ENCODE assay signal across 8 cellular contexts in genomic region chr12:95942106-95942531, GRCh38. TPM values are rescaled to one million over a fixed set of nuclear protein-coding genes. Genes with fewer than 3 reads are reported as not detected.
DNase-seq lines count a peak whose midpoint lies in the region; ATAC-seq and TF ChIP-seq lines count a peak whose summit lies in the region.

No MANE protein-coding gene starts in this region.

- BruUV-seq in PC-9 (replicated peaks; lab: Mats Ljungman, UMichigan) = TSS peak; percentile 92

- intact Hi-C loops in PC-9 (cut with micrococcal nuclease; ENCODE audit: unreplicated experiment) = no loop called here

- H3K4me3 Mint-ChIP-seq in activated CD4-positive, alpha-beta T cell treated with anti-CD3 and anti-CD28 coated beads, Interleukin-2, amount 10 ng/mL, durations not matched to agents 7 days and 5 days = peak overlapping the region; percentile 94
- peak overlapping the region; percentile 85 for H3K4me3 Mint-ChIP-seq in osteocyte (ENCODE audit: unreplicated experiment)

- peak; percentile 8 for DNase-seq in activated CD4-positive, alpha-beta T cell treated with anti-CD3 and anti-CD28 coated beads, Interleukin-2, amount 10 ng/mL, durations not matched to agents 7 days and 5 days
- no peak for DNase-seq in activated CD4-positive, alpha-beta T cell treated with anti-CD3 and anti-CD28 coated beads, Interleukin-2, amount 50 U/mL, for 1 hour
- DNase-seq in PC-9 = no peak
- no peak for DNase-seq in epithelial cell of esophagus (ENCODE audit: low read depth)
- no peak for DNase-seq in osteocyte (ENCODE audit: extremely low spot score, unreplicated experiment)

- peaks cover 10% of the 10 kb centered on the region for H3K4me1 Mint-ChIP-seq in activated CD4-positive, alpha-beta T cell treated with anti-CD3 and anti-CD28 coated beads, Interleukin-2, amount 10 ng/mL, durations not matched to agents 7 days and 5 days
- peaks cover 5% of the 10 kb centered on the region for H3K4me1 Mint-ChIP-seq in osteocyte (ENCODE audit: unreplicated experiment)

- POLR2A ChIA-PET in activated CD4-positive, alpha-beta T cell treated with anti-CD3 and anti-CD28 coated beads, Interleukin-2, amount 10 ng/mL, durations not matched to agents 7 days and 5 days (lab: Charles Lee) = no interaction called here
- POLR2A ChIA-PET in PC-9 (lab: Charles Lee; ENCODE audit: unreplicated experiment) = interaction anchor here (0.7 kb wide), 1 partner anchor 9 kb away, joined by 3 read pairs; no protein-coding TSS in a partner anchor

- peak overlapping the region; percentile 91 for H3K27ac Mint-ChIP-seq in activated CD4-positive, alpha-beta T cell treated with anti-CD3 and anti-CD28 coated beads, Interleukin-2, amount 10 ng/mL, durations not matched to agents 7 days and 5 days
- no peak overlapping the region for H3K27ac Mint-ChIP-seq in osteocyte (ENCODE audit: unreplicated experiment)

- 0 out of 2 replicates have a peak, but pooled peaks cover 3% of the 10 kb centered on the region for H3K79me2 ChIP-seq in PC-9 (ENCODE audit: low read depth)

- peaks cover 10% of the 10 kb centered on the region for H3K27me3 Mint-ChIP-seq in activated CD4-positive, alpha-beta T cell treated with anti-CD3 and anti-CD28 coated beads, Interleukin-2, amount 10 ng/mL, durations not matched to agents 7 days and 5 days
- H3K27me3 Mint-ChIP-seq in osteocyte (ENCODE audit: unreplicated experiment) = peaks cover 50% of the 10 kb centered on the region

- no peaks in the 10 kb centered on the region for H3K36me3 ChIP-seq in PC-9 (ENCODE audit: low read depth)

- H3K9me3 ChIP-seq in PC-9 (ENCODE audit: insufficient read depth, low read depth) = no peaks in the 10 kb centered on the region

- peak overlapping the region; percentile 78 for H3K4me2 ChIP-seq in PC-9

- H3K9me3 Mint-ChIP-seq in activated CD4-positive, alpha-beta T cell treated with anti-CD3 and anti-CD28 coated beads, Interleukin-2, amount 10 ng/mL, durations not matched to agents 7 days and 5 days = no peaks in the 10 kb centered on the region
- no peaks in the 10 kb centered on the region for H3K9me3 Mint-ChIP-seq in osteocyte (ENCODE audit: unreplicated experiment)

- H3K4me3 ChIP-seq in PC-9 (peak overlapping the region; percentile 85), epithelial cell of esophagus (ENCODE audit: low read length) (peak overlapping the region; percentile 83)

- ATAC-seq in HG02763 (IDR thresholded peaks at IDR 0.05; ENCODE audit: unreplicated experiment) (no peak), HG02571 (IDR thresholded peaks at IDR 0.05; ENCODE audit: unreplicated experiment) (no peak), HG02852 (IDR thresholded peaks at IDR 0.05; ENCODE audit: unreplicated experiment) (no peak)

- CTCF ChIA-PET in activated CD4-positive, alpha-beta T cell treated with anti-CD3 and anti-CD28 coated beads, Interleukin-2, amount 10 ng/mL, durations not matched to agents 7 days and 5 days (lab: Charles Lee) = interaction anchor here (0.6 to 4.2 kb wide), 4 partner anchors 17 to 273 kb away, joined by 4 to 12 read pairs (median 4); no protein-coding TSS in a partner anchor
- CTCF ChIA-PET in PC-9 (lab: Charles Lee) = interaction anchor here (0.6 to 0.9 kb wide), 2 partner anchors 115 to 376 kb away, joined by 3 read pairs; no protein-coding TSS in a partner anchor

- peaks cover 5% of the 10 kb centered on the region; the same call in 1 of the 2 replicates for H3K4me1 ChIP-seq in PC-9 (replicated peaks; ENCODE audit: insufficient read depth)

- no peaks in the 10 kb centered on the region for H4K20me1 ChIP-seq in PC-9 (ENCODE audit: insufficient read depth)

- no peak for TF ChIP-seq CTCF in PC-9 (conservative IDR thresholded peaks at IDR 0.05)
- no peak for TF ChIP-seq CTCF in epithelial cell of esophagus (IDR thresholded peaks at IDR 0.05; ENCODE audit: insufficient read depth, low read depth, low read length, missing control alignments)
- TF ChIP-seq CTCF in osteocyte (IDR thresholded peaks at IDR 0.05) = no peak

- peak overlapping the region; percentile 52 for H3K27ac ChIP-seq in PC-9

- no peaks in the 10 kb centered on the region for H3K36me3 Mint-ChIP-seq in activated CD4-positive, alpha-beta T cell treated with anti-CD3 and anti-CD28 coated beads, Interleukin-2, amount 10 ng/mL, durations not matched to agents 7 days and 5 days (ENCODE audit: low read depth)
- no peaks in the 10 kb centered on the region for H3K36me3 Mint-ChIP-seq in osteocyte (ENCODE audit: unreplicated experiment)

- H3F3A ChIP-seq in PC-9 (ENCODE audit: insufficient read depth, low read depth) = no peaks in the 10 kb centered on the region

- no peaks in the 10 kb centered on the region for H3K27me3 ChIP-seq in PC-9 (ENCODE audit: insufficient read depth, low read depth)

- no peaks in the 10 kb centered on the region for H3K9me2 ChIP-seq in PC-9 (ENCODE audit: insufficient read depth)

- peak overlapping the region; percentile 83 for H2AFZ ChIP-seq in PC-9

RNA-seq across cellular contexts. Expression of gene CCDC38, which starts 0.3 kb away (rescaled TPM):
- not detected for total RNA-seq in activated CD4-positive, alpha-beta T cell treated with anti-CD3 and anti-CD28 coated beads, Interleukin-2, amount 10 ng/mL, durations not matched to agents 7 days and 5 days
- total RNA-seq in PC-9 (2021) (0.25 and 0.35 TPM in 2 replicates), osteocyte (not detected in 2 replicates)

RNA-seq across cellular contexts. Expression of gene AMDHD1, which starts 1.0 kb away (rescaled TPM):
- 1 to 10 TPM in 1 of 2 experiments, under 1 TPM in 1; 0.89 to 1.4 TPM for total RNA-seq in activated CD4-positive, alpha-beta T cell treated with anti-CD3 and anti-CD28 coated beads, Interleukin-2, amount 10 ng/mL, durations not matched to agents 7 days and 5 days
- total RNA-seq in PC-9 (2021) (2.9 TPM in 2 replicates), osteocyte (not detected in 2 replicates)

RNA-seq across cellular contexts. Expression of gene HAL, which starts 54.0 kb away (rescaled TPM):
- under 1 TPM; 0.44 to 0.69 TPM for total RNA-seq in activated CD4-positive, alpha-beta T cell treated with anti-CD3 and anti-CD28 coated beads, Interleukin-2, amount 10 ng/mL, durations not matched to agents 7 days and 5 days
- total RNA-seq in PC-9 (2021) (0.45 and 1.3 TPM in 2 replicates), osteocyte (0.50 and 1.7 TPM in 2 replicates)
